In the genomic region with DNA sequence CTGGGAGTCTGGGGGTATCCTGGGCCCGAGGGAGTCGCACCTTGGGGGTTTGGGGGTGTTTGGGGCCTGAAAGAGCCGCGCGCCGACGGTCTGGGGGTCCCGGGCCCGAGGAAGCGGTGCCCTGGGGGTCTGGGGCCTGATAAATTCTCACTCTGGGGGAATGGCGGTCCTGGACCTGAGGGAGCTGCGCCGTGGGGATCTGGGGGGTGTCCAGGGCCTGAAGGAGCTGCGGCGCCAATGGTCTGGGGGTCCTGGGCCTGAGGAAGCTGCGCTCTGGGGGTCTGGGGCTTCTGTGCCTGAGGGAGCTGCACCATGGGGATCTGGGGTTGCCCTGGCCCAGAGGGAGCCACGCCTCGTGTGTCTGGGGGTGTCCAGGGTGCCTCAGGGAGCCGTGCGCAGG, we compare ENCODE assay signal across 1 cellular context.
TF ChIP-seq lines count a peak whose summit lies in the region.

No MANE protein-coding gene starts in this region.

TF ChIP-seq in endothelial cell of umbilical vein, 7 proteins besides CTCF, POLR2A, EP300 and RAD21:
- TF ChIP-seq FOS (IDR thresholded peaks at IDR 0.05; ENCODE audit: borderline replicate concordance, insufficient read depth, low read length) (no peak), POLR2AphosphoS5 (IDR thresholded peaks at IDR 0.05; ENCODE audit: insufficient read depth, low read depth, low read length) (no peak), GATA2 (IDR thresholded peaks at IDR 0.05; ENCODE audit: insufficient read depth, insufficient read length, low read depth, low read length) (no peak), MYC (IDR thresholded peaks at IDR 0.05; ENCODE audit: low read depth, low read length) (no peak), EZH2 (IDR thresholded peaks at IDR 0.05; ENCODE audit: borderline replicate concordance, low read depth, low read length, severe bottlenecking) (no peak), JUN (IDR thresholded peaks at IDR 0.05; ENCODE audit: borderline replicate concordance, insufficient read depth, insufficient read length, low read depth) (no peak)
- TF ChIP-seq, protein P1, sequence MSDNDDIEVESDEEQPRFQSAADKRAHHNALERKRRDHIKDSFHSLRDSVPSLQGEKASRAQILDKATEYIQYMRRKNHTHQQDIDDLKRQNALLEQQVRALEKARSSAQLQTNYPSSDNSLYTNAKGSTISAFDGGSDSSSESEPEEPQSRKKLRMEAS (IDR thresholded peaks at IDR 0.05; ENCODE audit: insufficient read depth, insufficient read length), result no peak
TF ChIP-seq in endothelial cell of umbilical vein: peak in this region for 0.
